ENCODE assay signal across 21 cellular contexts in genomic region chr1:245855846-245856730, GRCh38.
DNase-seq lines count a peak whose midpoint lies in the region; ATAC-seq, FAIRE-seq and TF ChIP-seq lines count a peak whose summit lies in the region.
"Had no signal": no experiment of that assay in that cellular context is flagged by ENCODE, and none has a peak within 500 bp of the region (broad histone marks: within the 10 kb centered on the region; RNA-seq: fewer than 3 reads in every experiment).

No MANE protein-coding gene starts in this region.

- H3K4me3 ChIP-seq in ACC112 (ENCODE audit: low read depth, low read length): peak overlapping the region; percentile 12; the same call in 1 of the 2 replicates
- no peak overlapping the region for H3K4me3 ChIP-seq in H1 (ENCODE audit: extremely low read depth in 1 of 4, insufficient read depth in 2 of 4, low read depth in 3 of 4, low read length in 4 of 4)
- H3K4me3 ChIP-seq in mesendoderm (ENCODE audit: low read length): no peak overlapping the region
- H3K4me3 ChIP-seq: esophagus squamous epithelium, left ventricle myocardium inferior had no signal

- H4K8ac ChIP-seq in H1 (ENCODE audit: extremely low read depth, insufficient read depth, low read length) (no peak overlapping the region), mesendoderm (ENCODE audit: low read depth, low read length) (no peak overlapping the region)

- H3K4me1 ChIP-seq in ACC112 (ENCODE audit: control insufficient read depth, insufficient read depth, low read length, unreplicated experiment): peaks cover 50% of the 10 kb centered on the region
- H3K4me1 ChIP-seq in H1 (replicated peaks in 1 of 4; ENCODE audit: control insufficient read depth in 3 of 4, insufficient read depth in 4 of 4, low read length in 3 of 4): peaks cover 0 to 4% (median 3%) of the 10 kb centered on the region in 4 experiments; a peak in 5 of 7 replicates
- peaks cover 6% of the 10 kb centered on the region for H3K4me1 ChIP-seq in mesendoderm (ENCODE audit: control insufficient read depth, low read depth, low read length)

- no peak for TF ChIP-seq RAD21 in H1 (IDR thresholded peaks at IDR 0.05 in 1 of 2, conservative IDR thresholded peaks at IDR 0.05 in 1 of 2; ENCODE audit: low read depth in 2 of 2, low read length in 2 of 2)

- DNase-seq in HFFc6 (no peak), H1 (ENCODE audit: low read depth in 1 of 2, low spot score in 2 of 2) (no peak), mesendoderm (peak; percentile 18), NCI-H2171 treated with DMSO at 0.1 percent for 48 hours (lab: John Stamatoyannopoulos, UW) (no peak), COR-L47 (lab: John Stamatoyannopoulos, UW) (no peak)
- DNase-seq: activated CD4-positive, CD25-positive, alpha-beta regulatory T cell treated with anti-CD3 and anti-CD28 coated beads, Interleukin-2, amount 50 U/mL, for 72 hours; activated CD8-positive, alpha-beta T cell treated with anti-CD3 and anti-CD28 coated beads, Interleukin-2, amount 10 ng/mL, durations not matched to agents 7 days and 5 days; activated naive CD4-positive, alpha-beta T cell treated with anti-CD3 and anti-CD28 coated beads, Interleukin-2, amount 10 ng/mL, durations not matched to agents 7 days and 5 days; activated T-cell treated with anti-CD3 and anti-CD28 coated beads, Interleukin-2, amount 50 U/mL, for 24 hours; effector memory CD8-positive, alpha-beta T cell; esophagus squamous epithelium; GF-D8; Kasumi-1; left ventricle myocardium inferior; NCI-H1092; NCI-H2029 treated with DMSO at 0.1 percent for 48 hours; T1000 had no signal

- no peaks in the 10 kb centered on the region for H3K23me2 ChIP-seq in H1 (ENCODE audit: low read depth, low read length)

- no peak overlapping the region for H3K9ac ChIP-seq in H1 (replicated peaks in 1 of 4; ENCODE audit: extremely low read depth in 1 of 4, low read depth in 3 of 4, low read length in 3 of 4)
- H3K9ac ChIP-seq in mesendoderm (ENCODE audit: low read length): no peak overlapping the region

- H2BK12ac ChIP-seq in H1 (ENCODE audit: low read depth, low read length): no peak overlapping the region; the same call in 1 of the 2 replicates

- POLR2A ChIA-PET in H1 (lab: Charles Lee; ENCODE audit: partially characterized antibody): interaction anchor here (1.3 kb wide), 1 partner anchor 12 kb away, joined by 3 read pairs; no protein-coding TSS in a partner anchor

- H2BK120ac ChIP-seq in H1 (replicated peaks; ENCODE audit: low read depth, low read length) (no peak overlapping the region), mesendoderm (ENCODE audit: low read depth, low read length) (no peak overlapping the region)

- 73% methylated on average over 8 of the region's 8 CpGs; no CpG with 5 or more reads in 1 of the 2 experiments for WGBS in H1 (ENCODE audit: extremely low coverage in 1 of 2, insufficient coverage in 1 of 2, insufficient read length in 1 of 2, insufficient replicate concordance in 2 of 2, low coverage in 1 of 2, low lambda C conversion rate in 2 of 2, missing lambda C conversion rate in 1 of 2), 2 experiments
- no CpG with 5 or more reads among the region's 8 CpGs for WGBS in mesendoderm (ENCODE audit: extremely low coverage, insufficient coverage, low lambda C conversion rate)

- peaks cover 3% of the 10 kb centered on the region; the same call in 1 of the 2 replicates for H3K9me3 Mint-ChIP-seq in HFFc6

- CTCF ChIA-PET in H1 (lab: Charles Lee; ENCODE audit: partially characterized antibody): interaction anchor here (0.6 kb wide), 1 partner anchor 33 kb away, joined by 3 read pairs; no protein-coding TSS in a partner anchor

- FAIRE-seq in H1 (lab: Jason Lieb, UNC): no peak
- FAIRE-seq: A204.1 had no signal

- H4K5ac ChIP-seq in H1 (ENCODE audit: insufficient read length, low read depth, low read length) (peak overlapping the region; percentile 26), mesendoderm (ENCODE audit: low read length) (no peak overlapping the region)

- TF ChIP-seq CTCF in HFFc6 (IDR thresholded peaks at IDR 0.05) (no peak), H1 (IDR thresholded peaks at IDR 0.05; ENCODE audit: control extremely low read depth in 1 of 3, insufficient read depth in 1 of 3, low read depth in 1 of 3, low read length in 3 of 3) (no peak)

- H2BK20ac ChIP-seq in H1 (ENCODE audit: low read length): no peak overlapping the region

- H3K23ac ChIP-seq in H1 (ENCODE audit: insufficient read length) (no peak overlapping the region), mesendoderm (ENCODE audit: low read length) (no peak overlapping the region)

- H3K9me3 ChIP-seq in H1 (ENCODE audit: insufficient read depth in 2 of 2, low read depth in 1 of 2, low read length in 1 of 2): no peaks in the 10 kb centered on the region
- H3K9me3 ChIP-seq: esophagus squamous epithelium had no signal

- H3K79me1 ChIP-seq in H1 (ENCODE audit: low read depth, low read length) (no peaks in the 10 kb centered on the region), mesendoderm (ENCODE audit: low read length) (no peaks in the 10 kb centered on the region)

- no peaks in the 10 kb centered on the region for H3K27me3 Mint-ChIP-seq in HFFc6 (ENCODE audit: insufficient read depth)
- H3K27me3 Mint-ChIP-seq: activated naive CD4-positive, alpha-beta T cell treated with anti-CD3 and anti-CD28 coated beads, Interleukin-2, amount 10 ng/mL, durations not matched to agents 7 days and 5 days; activated T-cell treated with anti-CD3 and anti-CD28 coated beads, Interleukin-2, amount 50 U/mL, for 24 hours; effector memory CD8-positive, alpha-beta T cell had no signal

- H3K36me3 Mint-ChIP-seq in HFFc6 (ENCODE audit: low read depth): peaks cover 27% of the 10 kb centered on the region

- H3K4me1 Mint-ChIP-seq in HFFc6 (ENCODE audit: low read depth): peaks cover 68% of the 10 kb centered on the region
- H3K4me1 Mint-ChIP-seq: activated naive CD4-positive, alpha-beta T cell treated with anti-CD3 and anti-CD28 coated beads, Interleukin-2, amount 10 ng/mL, durations not matched to agents 7 days and 5 days had no signal

- H3K14ac ChIP-seq in H1 (ENCODE audit: insufficient read length): no peak overlapping the region

- H2BK5ac ChIP-seq in H1 (ENCODE audit: low read depth, low read length) (no peak overlapping the region), mesendoderm (ENCODE audit: low read length) (no peak overlapping the region)

- no peak for TF ChIP-seq EP300 in H1 (IDR thresholded peaks at IDR 0.05; ENCODE audit: borderline replicate concordance in 1 of 2, low read depth in 2 of 2, low read length in 2 of 2)

- no peak for ATAC-seq in GM18519 (IDR thresholded peaks at IDR 0.05; ENCODE audit: low FRiP score, unreplicated experiment)
- no peak for ATAC-seq in GM19324 (IDR thresholded peaks at IDR 0.05; ENCODE audit: low FRiP score, unreplicated experiment)
- ATAC-seq: activated CD8-positive, alpha-beta T cell treated with anti-CD3 and anti-CD28 coated beads, Interleukin-2, amount 10 ng/mL, durations not matched to agents 7 days and 5 days; effector memory CD8-positive, alpha-beta T cell had no signal

- H3K27ac Mint-ChIP-seq in HFFc6: peak overlapping the region; percentile 90
- H3K27ac Mint-ChIP-seq: activated CD8-positive, alpha-beta T cell treated with anti-CD3 and anti-CD28 coated beads, Interleukin-2, amount 10 ng/mL, durations not matched to agents 7 days and 5 days; activated naive CD4-positive, alpha-beta T cell treated with anti-CD3 and anti-CD28 coated beads, Interleukin-2, amount 10 ng/mL, durations not matched to agents 7 days and 5 days; activated T-cell treated with anti-CD3 and anti-CD28 coated beads, Interleukin-2, amount 50 U/mL, for 24 hours had no signal

- no peak overlapping the region for H4K91ac ChIP-seq in H1 (replicated peaks; ENCODE audit: insufficient read length, low read length)

- H3K18ac ChIP-seq in H1 (ENCODE audit: extremely low read depth, low read length): no peak overlapping the region
- no peak overlapping the region for H3K18ac ChIP-seq in mesendoderm (ENCODE audit: low read length)

- H2AK5ac ChIP-seq in H1 (ENCODE audit: low read depth, low read length): no peak overlapping the region
- no peak overlapping the region for H2AK5ac ChIP-seq in mesendoderm (ENCODE audit: low read length)

- H2BK15ac ChIP-seq in H1 (ENCODE audit: low read length): no peak overlapping the region
- no peak overlapping the region for H2BK15ac ChIP-seq in mesendoderm (replicated peaks; ENCODE audit: low read depth)

- H3K27ac ChIP-seq in ACC112 (ENCODE audit: low read depth, low read length) (peak overlapping the region; percentile 83), H1 (ENCODE audit: low read depth, low read length) (no peak overlapping the region), mesendoderm (ENCODE audit: low read depth, low read length) (no peak overlapping the region)
- H3K27ac ChIP-seq: esophagus squamous epithelium, left ventricle myocardium inferior had no signal

- H3K79me2 ChIP-seq in ACC112 (ENCODE audit: control insufficient read depth, insufficient read depth, low read length, unreplicated experiment) (no peaks in the 10 kb centered on the region), H1 (ENCODE audit: control insufficient read depth in 1 of 2, insufficient read depth in 2 of 2, low read length in 2 of 2) (no peaks in the 10 kb centered on the region), mesendoderm (ENCODE audit: control insufficient read depth, insufficient read depth, low read length) (no peaks in the 10 kb centered on the region)

- no peak overlapping the region for H2AFZ ChIP-seq in ACC112 (ENCODE audit: low read length, unreplicated experiment)
- H2AFZ ChIP-seq in H1 (ENCODE audit: low read length): 0 out of 2 replicates have a peak overlapping the region, but pooled peaks have one; percentile 44

- H3K36me3 ChIP-seq in ACC112 (ENCODE audit: insufficient read depth, low read length) (no peaks in the 10 kb centered on the region), H1 (ENCODE audit: control insufficient read depth in 2 of 4, insufficient read depth in 4 of 4, low read length in 3 of 4) (peaks cover 0 to 2% (median 0%) of the 10 kb centered on the region in 4 experiments; a peak in 1 of 8 replicates), mesendoderm (ENCODE audit: control insufficient read depth, insufficient read depth, low read length) (no peaks in the 10 kb centered on the region)

- H3K4ac ChIP-seq in H1 (replicated peaks; ENCODE audit: insufficient read length, low read depth, low read length) (no peak overlapping the region), mesendoderm (ENCODE audit: low read depth, low read length) (no peak overlapping the region)

- peak overlapping the region; percentile 55 for H3K4me3 Mint-ChIP-seq in HFFc6
- H3K4me3 Mint-ChIP-seq: activated CD8-positive, alpha-beta T cell treated with anti-CD3 and anti-CD28 coated beads, Interleukin-2, amount 10 ng/mL, durations not matched to agents 7 days and 5 days; activated naive CD4-positive, alpha-beta T cell treated with anti-CD3 and anti-CD28 coated beads, Interleukin-2, amount 10 ng/mL, durations not matched to agents 7 days and 5 days; activated T-cell treated with anti-CD3 and anti-CD28 coated beads, Interleukin-2, amount 50 U/mL, for 24 hours; effector memory CD8-positive, alpha-beta T cell had no signal

- no peak overlapping the region for H3K56ac ChIP-seq in H1 (replicated peaks; ENCODE audit: insufficient read length, low read depth, low read length)
- H3K56ac ChIP-seq in mesendoderm (ENCODE audit: low read length): no peak overlapping the region

- H3K27me3 ChIP-seq in ACC112 (ENCODE audit: insufficient read depth, low read length) (no peaks in the 10 kb centered on the region), H1 (replicated peaks in 1 of 4; ENCODE audit: control insufficient read depth in 3 of 4, extremely low read depth in 1 of 4, insufficient read depth in 3 of 4, low read length in 3 of 4) (no peaks in the 10 kb centered on the region), mesendoderm (ENCODE audit: insufficient read depth, low read length, poor library complexity) (no peaks in the 10 kb centered on the region)
- H3K27me3 ChIP-seq: esophagus squamous epithelium had no signal

- no peaks in the 10 kb centered on the region for H4K20me1 ChIP-seq in H1 (replicated peaks in 1 of 2; ENCODE audit: control insufficient read depth in 1 of 2, insufficient read depth in 2 of 2, low read length in 2 of 2)

- peak overlapping the region in 1 of 2 experiments; percentile 6; a peak in 1 of 4 replicates for H3K4me2 ChIP-seq in H1 (ENCODE audit: insufficient read depth in 1 of 2, low read depth in 2 of 2, low read length in 2 of 2)
- no peak overlapping the region for H3K4me2 ChIP-seq in mesendoderm (ENCODE audit: low read length)

- TF ChIP-seq POLR2A in H1 (IDR thresholded peaks at IDR 0.05; ENCODE audit: control extremely low read depth in 1 of 2, low read depth in 2 of 2, low read length in 2 of 2): no peak
